In genomic region chr16:50576403-50577113, GRCh38 we compare ENCODE assay signal across 27 cellular contexts.
"Had no signal": no experiment of that assay in that cellular context is flagged by ENCODE, and none has a peak within 500 bp of the region (broad histone marks: within the 10 kb centered on the region; RNA-seq: fewer than 3 reads in every experiment).

No MANE protein-coding gene starts in this region.

- H3K4me1 ChIP-seq: colonic mucosa, foreskin keratinocyte, parathyroid adenoma had no signal

- H3K4me3 Mint-ChIP-seq: dendritic cell treated with granulocyte-macrophage colony-stimulating factor and Interleukin-4, amounts not matched to agents 40 ng/mL and 50 ng/mL, for 4 days; endodermal cell; natural killer cell; neural progenitor cell; stimulated activated memory B cell treated with anti-CD40 and anti-IgM and Interleukin-4, amounts not matched to agents 10 μg/mL and 1 μg/mL and 100 μg/mL, for 72 hours; stimulated activated naive CD8-positive, alpha-beta T cell treated with anti-CD3 and anti-CD28 coated beads, Interleukin-15, Interleukin-2, amounts not matched to agents 100 ng/mL and 50 ng/mL, for 24 hours had no signal

- H3K9me3 ChIP-seq: colonic mucosa, gastroesophageal sphincter, heart left ventricle, left ventricle myocardium inferior, lower lobe of right lung, right atrium auricular region, spleen, thoracic aorta, transverse colon, upper lobe of right lung, uterus had no signal

- H3K27ac ChIP-seq: colonic mucosa, epithelial cell of prostate, foreskin keratinocyte, left ventricle myocardium inferior, lower lobe of right lung, neural progenitor cell, parathyroid adenoma, right atrium auricular region, spleen, upper lobe of right lung had no signal

- H3K27ac Mint-ChIP-seq: dendritic cell treated with granulocyte-macrophage colony-stimulating factor and Interleukin-4, amounts not matched to agents 40 ng/mL and 50 ng/mL, for 4 days; endodermal cell; natural killer cell; neural progenitor cell; progenitor cell of endocrine pancreas; stimulated activated memory B cell treated with anti-CD40 and anti-IgM and Interleukin-4, amounts not matched to agents 10 μg/mL and 1 μg/mL and 100 μg/mL, for 72 hours; stimulated activated naive CD8-positive, alpha-beta T cell treated with anti-CD3 and anti-CD28 coated beads, Interleukin-15, Interleukin-2, amounts not matched to agents 100 ng/mL and 50 ng/mL, for 24 hours had no signal

- H3K27me3 Mint-ChIP-seq: progenitor cell of endocrine pancreas; stimulated activated memory B cell treated with anti-CD40 and anti-IgM and Interleukin-4, amounts not matched to agents 10 μg/mL and 1 μg/mL and 100 μg/mL, for 72 hours; stimulated activated naive CD8-positive, alpha-beta T cell treated with anti-CD3 and anti-CD28 coated beads, Interleukin-15, Interleukin-2, amounts not matched to agents 100 ng/mL and 50 ng/mL, for 24 hours had no signal

- DNase-seq: colonic mucosa; effector CD8-positive, alpha-beta T cell; endodermal cell; foreskin keratinocyte; heart left ventricle; left colon; left ventricle myocardium inferior; lower lobe of right lung; natural killer cell; spleen; stimulated activated CD4-positive, alpha-beta T cell treated with anti-CD3 and anti-CD28 coated beads, Interleukin-4, amount 100 ng/mL, for 4 hours; transverse colon; upper lobe of right lung; uterus had no signal

- H3K9me3 Mint-ChIP-seq: endodermal cell; natural killer cell; neural progenitor cell; stimulated activated naive CD8-positive, alpha-beta T cell treated with anti-CD3 and anti-CD28 coated beads, Interleukin-15, Interleukin-2, amounts not matched to agents 100 ng/mL and 50 ng/mL, for 24 hours had no signal

- ATAC-seq: esophagus mucosa; foreskin keratinocyte; gastroesophageal sphincter; heart left ventricle; left colon; lower lobe of right lung; natural killer cell; stimulated activated memory B cell treated with anti-CD40 and anti-IgM and Interleukin-4, amounts not matched to agents 10 μg/mL and 1 μg/mL and 100 μg/mL, for 72 hours; upper lobe of right lung had no signal

- H3K36me3 ChIP-seq: colonic mucosa, heart left ventricle, left ventricle myocardium inferior, lower lobe of right lung, neural progenitor cell, right atrium auricular region, spleen, transverse colon, upper lobe of right lung, uterus had no signal

- H3K4me1 Mint-ChIP-seq: endodermal cell, natural killer cell had no signal

- H3K36me3 Mint-ChIP-seq: natural killer cell had no signal

- H3K4me3 ChIP-seq: colonic mucosa, gastroesophageal sphincter, heart left ventricle, hepatocyte, left ventricle myocardium inferior, lower lobe of right lung, neural progenitor cell, right atrium auricular region, skin epidermis, spleen, thoracic aorta, transverse colon, upper lobe of right lung, uterus had no signal

- H3K27me3 ChIP-seq: colonic mucosa, foreskin keratinocyte, gastroesophageal sphincter, heart left ventricle, hepatocyte, neural progenitor cell, right atrium auricular region, spleen, transverse colon, upper lobe of right lung, uterus had no signal
